ENCODE assay signal across 15 cellular contexts in genomic region chr19:277581-278165, GRCh38. TPM values are rescaled to one million over a fixed set of nuclear protein-coding genes. Genes with fewer than 3 reads are reported as not detected.
A peak's percentile ranks its signal among the peaks of the same experiment; 100 is the strongest.
DNase-seq lines count a peak whose midpoint lies in the region; ATAC-seq, FAIRE-seq and TF ChIP-seq lines count a peak whose summit lies in the region.
"Had no signal": no experiment of that assay in that cellular context is flagged by ENCODE, and none has a peak within 500 bp of the region (broad histone marks: within the 10 kb centered on the region; RNA-seq: fewer than 3 reads in every experiment).

No MANE protein-coding gene starts in this region.

- no peak overlapping the region for H3K9ac ChIP-seq in astrocyte (ENCODE audit: low read length)
- H3K9ac ChIP-seq in iPS-15b (ENCODE audit: low read depth, low read length) = peak overlapping the region; percentile 54

- no peaks in the 10 kb centered on the region for H3K4me1 ChIP-seq in right atrium auricular region
- no peaks in the 10 kb centered on the region for H3K4me1 ChIP-seq in right cardiac atrium (ENCODE audit: control insufficient read depth, insufficient read depth, low read length)
- H3K4me1 ChIP-seq in astrocyte (ENCODE audit: insufficient read depth, low read length) = no peaks in the 10 kb centered on the region
- H3K4me1 ChIP-seq in iPS-15b (ENCODE audit: control insufficient read depth, insufficient read depth, low read length) = peaks cover 9% of the 10 kb centered on the region

- no peak for FAIRE-seq in astrocyte (lab: Jason Lieb, UNC)

- TF ChIP-seq CTCF in right atrium auricular region (IDR thresholded peaks at IDR 0.05) = no peak
- no peak for TF ChIP-seq CTCF in astrocyte (IDR thresholded peaks at IDR 0.05; ENCODE audit: insufficient read depth, low read depth, low read length)

- H3K9me3 Mint-ChIP-seq in astrocyte (ENCODE audit: unreplicated experiment) = no peaks in the 10 kb centered on the region
- H3K9me3 Mint-ChIP-seq: activated CD4-positive, alpha-beta T cell treated with anti-CD3 and anti-CD28 coated beads, Interleukin-2, amount 10 ng/mL, durations not matched to agents 24 days and 14 days had no signal

- no peak overlapping the region for H3K4me2 ChIP-seq in astrocyte (ENCODE audit: low read length)

- no peak for ATAC-seq in right cardiac atrium
- no peak for ATAC-seq in HG03378 (IDR thresholded peaks at IDR 0.05; ENCODE audit: unreplicated experiment)

- no peaks in the 10 kb centered on the region for H3K27me3 ChIP-seq in right atrium auricular region
- H3K27me3 ChIP-seq in right cardiac atrium (ENCODE audit: control insufficient read depth, insufficient read depth) = no peaks in the 10 kb centered on the region
- no peaks in the 10 kb centered on the region for H3K27me3 ChIP-seq in astrocyte (ENCODE audit: insufficient read depth, low read length)
- H3K27me3 ChIP-seq in iPS-15b (ENCODE audit: control insufficient read depth, insufficient read depth, low read length) = no peaks in the 10 kb centered on the region
- H3K27me3 ChIP-seq: MG63 had no signal

- H3K4me3 ChIP-seq in right atrium auricular region (no peak overlapping the region), right cardiac atrium (ENCODE audit: low read length) (no peak overlapping the region), astrocyte (ENCODE audit: insufficient read depth, low read depth, low read length) (no peak overlapping the region), iPS-15b (ENCODE audit: low read depth, low read length) (no peak overlapping the region)
- H3K4me3 ChIP-seq: MG63 had no signal

- no peaks in the 10 kb centered on the region for H3K9me3 ChIP-seq in right atrium auricular region
- H3K9me3 ChIP-seq in right cardiac atrium (ENCODE audit: control insufficient read depth, low read length) = no peaks in the 10 kb centered on the region
- no peaks in the 10 kb centered on the region for H3K9me3 ChIP-seq in astrocyte (ENCODE audit: insufficient read depth, low read depth, low read length)
- no peaks in the 10 kb centered on the region for H3K9me3 ChIP-seq in iPS-15b (ENCODE audit: control insufficient read depth, insufficient read depth, low read length)
- H3K9me3 ChIP-seq: MG63 had no signal

- H3K79me2 ChIP-seq in astrocyte (ENCODE audit: insufficient read depth, low read length) = no peaks in the 10 kb centered on the region

- WGBS in right cardiac atrium = 33% methylated on average over 21 of the region's 21 CpGs

- H3K36me3 Mint-ChIP-seq in astrocyte (ENCODE audit: low read depth, unreplicated experiment) = peaks cover 5% of the 10 kb centered on the region

- H3K27me3 Mint-ChIP-seq in astrocyte (ENCODE audit: low read depth, unreplicated experiment) = peaks cover 28% of the 10 kb centered on the region

- H4K20me1 ChIP-seq in astrocyte (ENCODE audit: insufficient read depth, low read length) = no peaks in the 10 kb centered on the region

- intact Hi-C loops in right cardiac atrium (cut with DNase I) = no loop called here

- DNase-seq in right atrium auricular region (ENCODE audit: low spot score) = peak; percentile 54
- DNase-seq in right cardiac atrium = no peak
- peak; percentile 22 for DNase-seq in astrocyte (ENCODE audit: low read depth)
- peak; percentile 18 for DNase-seq in superior temporal gyrus (ENCODE audit: extremely low spot score)
- DNase-seq in C1 segment of cervical spinal cord (lab: John Stamatoyannopoulos, UW) = no peak
- DNase-seq in NCI-H2029 treated with DMSO at 0.1 percent for 48 hours (lab: John Stamatoyannopoulos, UW) = no peak
- DNase-seq: activated CD4-positive, alpha-beta T cell treated with anti-CD3 and anti-CD28 coated beads, Interleukin-2, amount 10 ng/mL, durations not matched to agents 24 days and 14 days; DMS53; MG63; NCI-H2171; NK-92 treated with Interleukin-12 subunit alpha and Interleukin-12 subunit beta, amount 100 ng/mL, for 24 hours; stimulated activated CD4-positive, alpha-beta T cell treated with anti-CD3 and anti-CD28 coated beads, Interleukin-2, amount 100 ng/mL, for 24 hours; T-helper 1 cell had no signal

- no peak overlapping the region for H2AFZ ChIP-seq in astrocyte (ENCODE audit: low read depth, low read length)

- H3K27ac ChIP-seq in right atrium auricular region (no peak overlapping the region), right cardiac atrium (ENCODE audit: low read length) (no peak overlapping the region), astrocyte (ENCODE audit: low read depth, low read length) (no peak overlapping the region)

- H3K36me3 ChIP-seq in right atrium auricular region (no peaks in the 10 kb centered on the region), astrocyte (ENCODE audit: insufficient read depth, low read length) (no peaks in the 10 kb centered on the region), iPS-15b (ENCODE audit: control insufficient read depth, insufficient read depth, low read length) (peaks cover 19% of the 10 kb centered on the region)
- H3K36me3 ChIP-seq: MG63 had no signal

- H3K27ac Mint-ChIP-seq in astrocyte (ENCODE audit: unreplicated experiment) = no peak overlapping the region
- H3K27ac Mint-ChIP-seq: activated CD4-positive, alpha-beta T cell treated with anti-CD3 and anti-CD28 coated beads, Interleukin-2, amount 10 ng/mL, durations not matched to agents 24 days and 14 days had no signal

- H3K4me1 Mint-ChIP-seq in astrocyte (ENCODE audit: low read depth, unreplicated experiment) = no peaks in the 10 kb centered on the region
- H3K4me1 Mint-ChIP-seq: activated CD4-positive, alpha-beta T cell treated with anti-CD3 and anti-CD28 coated beads, Interleukin-2, amount 10 ng/mL, durations not matched to agents 24 days and 14 days had no signal

- H3K4me3 Mint-ChIP-seq in astrocyte (ENCODE audit: unreplicated experiment) = no peak overlapping the region
- H3K4me3 Mint-ChIP-seq: activated CD4-positive, alpha-beta T cell treated with anti-CD3 and anti-CD28 coated beads, Interleukin-2, amount 10 ng/mL, durations not matched to agents 24 days and 14 days had no signal

RNA-seq across cellular contexts. Expression of gene PLPP2, which starts 13.5 kb away (rescaled TPM):
- total RNA-seq in right atrium auricular region = 1 to 10 TPM in 1 of 2 donors, under 1 TPM in 1; 0.82 to 3.3 TPM
- under 1 TPM; 0.26 to 0.89 (median 0.54) TPM for total RNA-seq in right cardiac atrium
- 0.48 TPM for polyA plus RNA-seq in right cardiac atrium
- total RNA-seq in astrocyte = 2.9 and 3.7 TPM in 2 replicates

Comparison
In these comparisons a context has a peak if more than half of its experiments do, and no peak if none do; other contexts are left out.
1. DNase-seq: peak in right atrium auricular region (single experiment), astrocyte (single experiment) and superior temporal gyrus (single experiment); none in right cardiac atrium (0 of 3), C1 segment of cervical spinal cord (0 of 14) and NCI-H2029 treated with DMSO at 0.1 percent for 48 hours (single experiment).